In genomic region chr21:43937898-43938309, GRCh38 we compare ENCODE assay signal across 12 cellular contexts.
DNase-seq lines count a peak whose midpoint lies in the region; ATAC-seq, FAIRE-seq and TF ChIP-seq lines count a peak whose summit lies in the region.
"Had no signal": no experiment of that assay in that cellular context is flagged by ENCODE, and none has a peak within 500 bp of the region (broad histone marks: within the 10 kb centered on the region; RNA-seq: fewer than 3 reads in every experiment).

No MANE protein-coding gene starts in this region.

- H3K4me3 Mint-ChIP-seq in stimulated activated memory B cell treated with anti-CD40 and anti-IgM and Interleukin-4, amounts not matched to agents 10 μg/mL and 1 μg/mL and 100 μg/mL, for 72 hours, result peak overlapping the region; percentile 10
- H3K4me3 Mint-ChIP-seq: nephron had no signal

- peaks cover 33% of the 10 kb centered on the region for H3K36me3 Mint-ChIP-seq in stimulated activated memory B cell treated with anti-CD40 and anti-IgM and Interleukin-4, amounts not matched to agents 10 μg/mL and 1 μg/mL and 100 μg/mL, for 72 hours

- FAIRE-seq in GM19239 (lab: Jason Lieb, UNC), result peak; percentile 92

- ATAC-seq in stimulated activated memory B cell treated with anti-CD40 and anti-IgM and Interleukin-4, amounts not matched to agents 10 μg/mL and 1 μg/mL and 100 μg/mL, for 72 hours, result peak; percentile 88
- ATAC-seq: sciatic nerve had no signal

- peak; percentile 53 for TF ChIP-seq POLR2A in Raji (IDR thresholded peaks at IDR 0.05; ENCODE audit: insufficient read depth, low read depth, low read length)

- no peaks in the 10 kb centered on the region for H3K9me3 Mint-ChIP-seq in stimulated activated memory B cell treated with anti-CD40 and anti-IgM and Interleukin-4, amounts not matched to agents 10 μg/mL and 1 μg/mL and 100 μg/mL, for 72 hours
- H3K9me3 Mint-ChIP-seq: nephron had no signal

- peak; percentile 26 for DNase-seq in stimulated activated CD4-positive, alpha-beta T cell treated with anti-CD3 and anti-CD28 coated beads, Interleukin-1b, Interleukin-23, amount 100 ng/mL, for 48 hours
- DNase-seq in stimulated activated CD4-positive, alpha-beta T cell treated with anti-CD3 and anti-CD28 coated beads, Interleukin-4, amount 100 ng/mL, for 4 hours, result no peak
- DNase-seq in GM19239 (ENCODE audit: insufficient read length, low spot score), result peak; percentile 74
- DNase-seq in activated effector memory CD4-positive, alpha-beta T cell treated with anti-CD3 and anti-CD28 coated beads, Interleukin-2, amount 50 U/mL, for 16 hours, result no peak
- no peak for DNase-seq in T-helper 1 cell
- DNase-seq in stimulated activated CD4-positive, alpha-beta T cell treated with anti-CD3 and anti-CD28 coated beads, Interleukin-2, amount 100 ng/mL, for 48 hours, result no peak
- DNase-seq: NCI-H2029 treated with DMSO at 0.1 percent for 48 hours, PC-9 had no signal

- H3K27ac Mint-ChIP-seq in stimulated activated memory B cell treated with anti-CD40 and anti-IgM and Interleukin-4, amounts not matched to agents 10 μg/mL and 1 μg/mL and 100 μg/mL, for 72 hours, result peak overlapping the region; percentile 82
- H3K27ac Mint-ChIP-seq: nephron had no signal

- no peaks in the 10 kb centered on the region for H3K27me3 Mint-ChIP-seq in stimulated activated memory B cell treated with anti-CD40 and anti-IgM and Interleukin-4, amounts not matched to agents 10 μg/mL and 1 μg/mL and 100 μg/mL, for 72 hours

- H3K4me1 Mint-ChIP-seq in stimulated activated memory B cell treated with anti-CD40 and anti-IgM and Interleukin-4, amounts not matched to agents 10 μg/mL and 1 μg/mL and 100 μg/mL, for 72 hours, result peaks cover 38% of the 10 kb centered on the region

Comparison
In these comparisons a context has a peak if more than half of its experiments do, and no peak if none do; other contexts are left out.
1. DNase-seq: peak in stimulated activated CD4-positive, alpha-beta T cell treated with anti-CD3 and anti-CD28 coated beads, Interleukin-1b, Interleukin-23, amount 100 ng/mL, for 48 hours (single experiment) and GM19239 (single experiment); none in stimulated activated CD4-positive, alpha-beta T cell treated with anti-CD3 and anti-CD28 coated beads, Interleukin-4, amount 100 ng/mL, for 4 hours (0 of 2), activated effector memory CD4-positive, alpha-beta T cell treated with anti-CD3 and anti-CD28 coated beads, Interleukin-2, amount 50 U/mL, for 16 hours (single experiment), T-helper 1 cell (0 of 5) and stimulated activated CD4-positive, alpha-beta T cell treated with anti-CD3 and anti-CD28 coated beads, Interleukin-2, amount 100 ng/mL, for 48 hours (0 of 2).